ENCODE assay signal across 27 cellular contexts in the genomic region with DNA sequence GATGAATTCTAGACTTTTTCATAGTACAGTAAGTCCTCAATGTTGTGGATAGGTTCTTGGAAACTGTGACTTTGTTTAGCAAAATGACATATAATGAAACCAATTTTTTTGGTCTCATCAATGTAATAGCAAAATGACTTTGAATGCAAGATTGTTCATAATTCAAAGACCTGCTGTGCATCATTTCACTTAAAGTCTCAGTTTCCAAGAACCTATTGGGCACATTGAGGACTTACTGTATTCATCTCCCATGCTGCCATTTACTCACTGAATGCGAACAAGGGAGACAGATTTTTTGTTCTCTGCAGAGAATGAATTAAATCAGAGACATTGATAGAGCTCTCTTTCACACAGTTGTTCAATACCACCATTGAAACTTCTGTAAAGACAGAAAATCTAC.
"Had no signal": no experiment of that assay in that cellular context is flagged by ENCODE, and none has a peak within 500 bp of the region (broad histone marks: within the 10 kb centered on the region; RNA-seq: fewer than 3 reads in every experiment).

No MANE protein-coding gene starts in this region.

- ATAC-seq: naive thymus-derived CD4-positive, alpha-beta T cell; natural killer cell; psoas muscle; right cardiac atrium; right lobe of liver; stimulated activated memory B cell treated with anti-CD40 and anti-IgM and Interleukin-4, amounts not matched to agents 10 μg/mL and 1 μg/mL and 100 μg/mL, for 72 hours; upper lobe of right lung had no signal

- H3K9me3 Mint-ChIP-seq: natural killer cell; nephron; stimulated activated memory B cell treated with anti-CD40 and anti-IgM and Interleukin-4, amounts not matched to agents 10 μg/mL and 1 μg/mL and 100 μg/mL, for 72 hours; type B pancreatic cell had no signal

- H3K27me3 Mint-ChIP-seq: naive thymus-derived CD4-positive, alpha-beta T cell; progenitor cell of endocrine pancreas; stimulated activated memory B cell treated with anti-CD40 and anti-IgM and Interleukin-4, amounts not matched to agents 10 μg/mL and 1 μg/mL and 100 μg/mL, for 72 hours; stimulated activated naive CD8-positive, alpha-beta T cell treated with anti-CD3 and anti-CD28 coated beads, Interleukin-15, Interleukin-2, amounts not matched to agents 100 ng/mL and 50 ng/mL, for 24 hours; type B pancreatic cell had no signal

- DNase-seq: naive thymus-derived CD4-positive, alpha-beta T cell; natural killer cell; occipital lobe; ovary; posterior cingulate gyrus; psoas muscle; right cardiac atrium; right lobe of liver; sigmoid colon; small intestine; stimulated activated CD4-positive, alpha-beta T cell treated with anti-CD3 and anti-CD28 coated beads, Interleukin-15, amount 100 ng/mL, for 24 hours; stimulated activated CD4-positive, alpha-beta T cell treated with anti-CD3 and anti-CD28 coated beads, Interleukin-2, amount 100 ng/mL, for 24 hours; stimulated activated CD4-positive, alpha-beta T cell treated with anti-CD3 and anti-CD28 coated beads, Interleukin-2, amount 100 ng/mL, for 48 hours; stimulated activated CD4-positive, alpha-beta T cell treated with anti-CD3 and anti-CD28 coated beads, Interleukin-4, amount 100 ng/mL, for 24 hours; stimulated activated naive CD4-positive, alpha-beta T cell; substantia nigra; testis; tibial artery; transverse colon; upper lobe of right lung; uterus had no signal

- H3K4me1 Mint-ChIP-seq: neural progenitor cell; stimulated activated memory B cell treated with anti-CD40 and anti-IgM and Interleukin-4, amounts not matched to agents 10 μg/mL and 1 μg/mL and 100 μg/mL, for 72 hours had no signal

- H3K27ac Mint-ChIP-seq: natural killer cell; nephron; neural progenitor cell; progenitor cell of endocrine pancreas; stimulated activated memory B cell treated with anti-CD40 and anti-IgM and Interleukin-4, amounts not matched to agents 10 μg/mL and 1 μg/mL and 100 μg/mL, for 72 hours; stimulated activated naive CD8-positive, alpha-beta T cell treated with anti-CD3 and anti-CD28 coated beads, Interleukin-15, Interleukin-2, amounts not matched to agents 100 ng/mL and 50 ng/mL, for 24 hours; type B pancreatic cell had no signal

- H3K36me3 Mint-ChIP-seq: natural killer cell; neural progenitor cell; stimulated activated memory B cell treated with anti-CD40 and anti-IgM and Interleukin-4, amounts not matched to agents 10 μg/mL and 1 μg/mL and 100 μg/mL, for 72 hours; type B pancreatic cell had no signal

- H3K4me3 Mint-ChIP-seq: naive thymus-derived CD4-positive, alpha-beta T cell; natural killer cell; nephron; neural progenitor cell; stimulated activated memory B cell treated with anti-CD40 and anti-IgM and Interleukin-4, amounts not matched to agents 10 μg/mL and 1 μg/mL and 100 μg/mL, for 72 hours; stimulated activated naive CD8-positive, alpha-beta T cell treated with anti-CD3 and anti-CD28 coated beads, Interleukin-15, Interleukin-2, amounts not matched to agents 100 ng/mL and 50 ng/mL, for 24 hours; type B pancreatic cell had no signal
